In the genomic region with DNA sequence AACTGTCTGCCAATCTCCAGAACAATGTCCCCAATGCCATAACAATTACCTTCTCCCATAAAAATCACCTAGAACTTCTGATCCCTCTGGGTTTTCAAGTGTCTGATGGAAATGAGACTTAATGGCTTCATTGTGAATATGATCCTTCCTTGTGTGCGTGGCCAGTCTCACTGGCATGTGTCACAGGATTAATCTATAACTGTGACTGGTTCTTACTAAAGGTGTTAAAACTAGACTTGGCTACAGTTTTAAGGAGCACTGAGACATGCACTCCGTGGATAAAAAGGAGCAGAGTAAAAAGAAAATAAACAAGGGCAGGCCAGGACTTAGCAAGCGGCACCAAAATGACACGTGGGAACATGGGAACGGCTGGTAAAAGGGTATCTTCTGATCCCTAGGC, we compare ENCODE assay signal across 29 cellular contexts.
"Had no signal": no experiment of that assay in that cellular context is flagged by ENCODE, and none has a peak within 500 bp of the region (broad histone marks: within the 10 kb centered on the region; RNA-seq: fewer than 3 reads in every experiment).

No MANE protein-coding gene starts in this region.

- H3K27ac ChIP-seq: ascending aorta, breast epithelium, cardiac muscle cell, colonic mucosa, dorsolateral prefrontal cortex had no signal

- DNase-seq: activated CD4-positive, alpha-beta memory T cell treated with anti-CD3 and anti-CD28 coated beads for 36 hours; activated CD4-positive, alpha-beta T cell treated with anti-CD3 and anti-CD28 coated beads for 36 hours; activated CD4-positive, alpha-beta T cell treated with anti-CD3 and anti-CD28 coated beads, Interleukin-2, amount 10 ng/mL, durations not matched to agents 24 days and 14 days; activated CD4-positive, CD25-positive, alpha-beta regulatory T cell; activated CD4-positive, CD25-positive, alpha-beta regulatory T cell treated with anti-CD3 and anti-CD28 coated beads, Interleukin-2, amount 50 U/mL, for 72 hours; activated CD8-positive, alpha-beta memory T cell treated with anti-CD3 and anti-CD28 coated beads, Interleukin-2, amount 10 ng/mL, durations not matched to agents 7 days and 5 days; activated CD8-positive, alpha-beta memory T cell treated with anti-CD3 and anti-CD28 coated beads, Interleukin-2, amount 50 U/mL, for 4 hours; activated CD8-positive, alpha-beta T cell treated with anti-CD3 and anti-CD28 coated beads, Interleukin-2, amount 10 ng/mL, durations not matched to agents 7 days and 5 days; activated gamma-delta T cell; activated naive CD4-positive, alpha-beta T cell; activated naive CD4-positive, alpha-beta T cell treated with anti-CD3 and anti-CD28 coated beads, Interleukin-2, amount 10 ng/mL, durations not matched to agents 7 days and 5 days; activated naive CD8-positive, alpha-beta T cell treated with anti-CD3 and anti-CD28 coated beads, Interleukin-2, amount 10 ng/mL, durations not matched to agents 7 days and 5 days; activated T-cell treated with anti-CD3 and anti-CD28 coated beads, Interleukin-2, amount 50 U/mL, for 1 hour; activated T-cell treated with anti-CD3 and anti-CD28 coated beads, Interleukin-2, amount 50 U/mL, for 48 hours; central memory CD4-positive, alpha-beta T cell; cerebellar nuclear complex; colonic mucosa; dorsolateral prefrontal cortex; effector memory CD4-positive, alpha-beta T cell; foreskin fibroblast had no signal

- H3K9me3 ChIP-seq: ascending aorta, breast epithelium, colonic mucosa had no signal

- H3K27me3 Mint-ChIP-seq: activated CD4-positive, alpha-beta memory T cell treated with anti-CD3 and anti-CD28 coated beads for 36 hours; activated CD4-positive, alpha-beta T cell treated with anti-CD3 and anti-CD28 coated beads, Interleukin-2, amount 10 ng/mL, durations not matched to agents 24 days and 14 days; activated CD8-positive, alpha-beta memory T cell treated with anti-CD3 and anti-CD28 coated beads, Interleukin-2, amount 10 ng/mL, durations not matched to agents 7 days and 5 days; activated naive CD4-positive, alpha-beta T cell treated with anti-CD3 and anti-CD28 coated beads, Interleukin-2, amount 10 ng/mL, durations not matched to agents 7 days and 5 days; brain; dendritic cell treated with granulocyte-macrophage colony-stimulating factor and Interleukin-4, amounts not matched to agents 40 ng/mL and 50 ng/mL, for 4 days had no signal

- H3K36me3 Mint-ChIP-seq: activated CD4-positive, alpha-beta memory T cell treated with anti-CD3 and anti-CD28 coated beads for 36 hours; activated CD8-positive, alpha-beta memory T cell treated with anti-CD3 and anti-CD28 coated beads, Interleukin-2, amount 10 ng/mL, durations not matched to agents 7 days and 5 days; activated naive CD4-positive, alpha-beta T cell treated with anti-CD3 and anti-CD28 coated beads, Interleukin-2, amount 10 ng/mL, durations not matched to agents 7 days and 5 days; activated naive CD4-positive, alpha-beta T cell treated with anti-CD3 and anti-CD28 coated beads, Interleukin-2, amount 50 U/mL, for 72 hours; activated naive CD8-positive, alpha-beta T cell treated with anti-CD3 and anti-CD28 coated beads, Interleukin-2, amount 10 ng/mL, durations not matched to agents 7 days and 5 days; brain had no signal

- H3K27me3 ChIP-seq: ascending aorta, breast epithelium, cardiac muscle cell, colonic mucosa, dorsolateral prefrontal cortex had no signal

- H3K9me3 Mint-ChIP-seq: activated CD4-positive, alpha-beta T cell treated with anti-CD3 and anti-CD28 coated beads, Interleukin-2, amount 10 ng/mL, durations not matched to agents 24 days and 14 days; activated naive CD4-positive, alpha-beta T cell treated with anti-CD3 and anti-CD28 coated beads, Interleukin-2, amount 10 ng/mL, durations not matched to agents 7 days and 5 days; activated naive CD8-positive, alpha-beta T cell treated with anti-CD3 and anti-CD28 coated beads, Interleukin-2, amount 10 ng/mL, durations not matched to agents 7 days and 5 days; dendritic cell treated with granulocyte-macrophage colony-stimulating factor and Interleukin-4, amounts not matched to agents 40 ng/mL and 50 ng/mL, for 4 days had no signal

- H3K4me1 Mint-ChIP-seq: activated CD4-positive, alpha-beta T cell treated with anti-CD3 and anti-CD28 coated beads for 36 hours; activated CD4-positive, alpha-beta T cell treated with anti-CD3 and anti-CD28 coated beads, Interleukin-2, amount 10 ng/mL, durations not matched to agents 24 days and 14 days; activated CD8-positive, alpha-beta memory T cell treated with anti-CD3 and anti-CD28 coated beads, Interleukin-2, amount 10 ng/mL, durations not matched to agents 7 days and 5 days; activated naive CD4-positive, alpha-beta T cell treated with anti-CD3 and anti-CD28 coated beads, Interleukin-2, amount 10 ng/mL, durations not matched to agents 7 days and 5 days; activated naive CD8-positive, alpha-beta T cell treated with anti-CD3 and anti-CD28 coated beads, Interleukin-2, amount 10 ng/mL, durations not matched to agents 7 days and 5 days had no signal

- H3K27ac Mint-ChIP-seq: activated CD4-positive, alpha-beta memory T cell treated with anti-CD3 and anti-CD28 coated beads for 36 hours; activated CD4-positive, alpha-beta T cell treated with anti-CD3 and anti-CD28 coated beads for 36 hours; activated CD4-positive, alpha-beta T cell treated with anti-CD3 and anti-CD28 coated beads, Interleukin-2, amount 10 ng/mL, durations not matched to agents 24 days and 14 days; activated CD8-positive, alpha-beta memory T cell treated with anti-CD3 and anti-CD28 coated beads, Interleukin-2, amount 10 ng/mL, durations not matched to agents 7 days and 5 days; activated CD8-positive, alpha-beta T cell treated with anti-CD3 and anti-CD28 coated beads, Interleukin-2, amount 10 ng/mL, durations not matched to agents 7 days and 5 days; activated naive CD4-positive, alpha-beta T cell treated with anti-CD3 and anti-CD28 coated beads, Interleukin-2, amount 10 ng/mL, durations not matched to agents 7 days and 5 days; activated naive CD4-positive, alpha-beta T cell treated with anti-CD3 and anti-CD28 coated beads, Interleukin-2, amount 50 U/mL, for 72 hours; activated naive CD8-positive, alpha-beta T cell treated with anti-CD3 and anti-CD28 coated beads, Interleukin-2, amount 10 ng/mL, durations not matched to agents 7 days and 5 days; dendritic cell treated with granulocyte-macrophage colony-stimulating factor and Interleukin-4, amounts not matched to agents 40 ng/mL and 50 ng/mL, for 4 days; endodermal cell had no signal

- H3K4me3 ChIP-seq: ascending aorta, breast epithelium, cardiac muscle cell, colonic mucosa, dorsolateral prefrontal cortex had no signal

- H3K36me3 ChIP-seq: ascending aorta, breast epithelium, cardiac muscle cell, colonic mucosa had no signal

- ATAC-seq: activated CD4-positive, alpha-beta T cell treated with anti-CD3 and anti-CD28 coated beads for 36 hours; activated CD8-positive, alpha-beta memory T cell treated with anti-CD3 and anti-CD28 coated beads, Interleukin-2, amount 10 ng/mL, durations not matched to agents 7 days and 5 days; activated CD8-positive, alpha-beta T cell treated with anti-CD3 and anti-CD28 coated beads, Interleukin-2, amount 10 ng/mL, durations not matched to agents 7 days and 5 days; activated naive CD4-positive, alpha-beta T cell treated with anti-CD3 and anti-CD28 coated beads, Interleukin-2, amount 50 U/mL, for 72 hours; esophagus mucosa had no signal

- FAIRE-seq: frontal cortex had no signal

- H3K4me1 ChIP-seq: ascending aorta, breast epithelium, colonic mucosa had no signal

- H3K4me3 Mint-ChIP-seq: activated CD4-positive, alpha-beta memory T cell treated with anti-CD3 and anti-CD28 coated beads for 36 hours; activated CD4-positive, alpha-beta T cell treated with anti-CD3 and anti-CD28 coated beads for 36 hours; activated CD4-positive, alpha-beta T cell treated with anti-CD3 and anti-CD28 coated beads, Interleukin-2, amount 10 ng/mL, durations not matched to agents 24 days and 14 days; activated CD8-positive, alpha-beta memory T cell treated with anti-CD3 and anti-CD28 coated beads, Interleukin-2, amount 10 ng/mL, durations not matched to agents 7 days and 5 days; activated CD8-positive, alpha-beta T cell treated with anti-CD3 and anti-CD28 coated beads, Interleukin-2, amount 10 ng/mL, durations not matched to agents 7 days and 5 days; activated naive CD4-positive, alpha-beta T cell treated with anti-CD3 and anti-CD28 coated beads, Interleukin-2, amount 10 ng/mL, durations not matched to agents 7 days and 5 days; activated naive CD8-positive, alpha-beta T cell treated with anti-CD3 and anti-CD28 coated beads, Interleukin-2, amount 10 ng/mL, durations not matched to agents 7 days and 5 days; brain; dendritic cell treated with granulocyte-macrophage colony-stimulating factor and Interleukin-4, amounts not matched to agents 40 ng/mL and 50 ng/mL, for 4 days; endodermal cell had no signal
